Comparison of ENCODE assay signal across 19 cellular contexts in the genomic region with DNA sequence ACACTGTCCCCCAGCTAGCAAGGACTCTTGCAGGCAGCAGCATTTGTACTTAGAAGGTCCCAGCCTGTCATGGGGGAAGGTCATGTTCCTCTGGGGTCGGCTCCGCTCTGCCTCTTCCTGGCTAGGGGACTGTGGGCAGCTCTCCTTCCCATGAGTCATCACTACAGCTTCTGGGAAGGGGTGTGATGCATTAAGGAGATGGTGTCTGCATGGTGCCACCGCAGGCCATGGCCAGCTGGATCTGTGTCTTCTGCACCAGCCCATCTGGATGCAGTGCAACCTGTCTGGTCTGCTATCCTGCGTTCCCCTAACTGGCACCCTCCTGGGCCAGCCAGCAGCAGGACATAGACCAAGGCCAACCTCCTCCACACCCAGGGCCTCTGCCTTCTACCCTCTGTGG. TPM values are rescaled to one million over a fixed set of nuclear protein-coding genes. Genes with fewer than 3 reads are reported as not detected.
DNase-seq lines count a peak whose midpoint lies in the region; ATAC-seq, FAIRE-seq and TF ChIP-seq lines count a peak whose summit lies in the region.
"Had no signal": no experiment of that assay in that cellular context is flagged by ENCODE, and none has a peak within 500 bp of the region (broad histone marks: within the 10 kb centered on the region; RNA-seq: fewer than 3 reads in every experiment).

No MANE protein-coding gene starts in this region.

- CTCF ChIA-PET in activated CD4-positive, alpha-beta memory T cell treated with anti-CD3 and anti-CD28 coated beads for 36 hours (lab: Charles Lee) = interaction anchor here (1.0 to 3.1 kb wide), 4 partner anchors 9 to 96 kb away, joined by 4 to 15 read pairs (median 6); no protein-coding TSS in a partner anchor
- CTCF ChIA-PET in activated CD4-positive, alpha-beta memory T cell treated with anti-CD3 and anti-CD28 coated beads, Interleukin-2, amount 10 ng/mL, durations not matched to agents 7 days and 5 days (lab: Charles Lee) = interaction anchor here (1.5 to 2.9 kb wide), 2 partner anchors 9 to 11 kb away, joined by 5 to 18 read pairs; no protein-coding TSS in a partner anchor
- CTCF ChIA-PET in K562 (lab: Yijun Ruan, JAX; ENCODE audit: low intra/inter-chr PET ratio) = no interaction called here

- no peaks in the 10 kb centered on the region for H3K9me3 Mint-ChIP-seq in activated CD4-positive, alpha-beta memory T cell treated with anti-CD3 and anti-CD28 coated beads for 36 hours
- no peaks in the 10 kb centered on the region for H3K9me3 Mint-ChIP-seq in activated CD4-positive, alpha-beta memory T cell treated with anti-CD3 and anti-CD28 coated beads, Interleukin-2, amount 10 ng/mL, durations not matched to agents 7 days and 5 days
- H3K9me3 Mint-ChIP-seq in natural killer cell = no peaks in the 10 kb centered on the region
- H3K9me3 Mint-ChIP-seq: neural crest cell had no signal

- no peak for TF ChIP-seq EP300 in K562 (IDR thresholded peaks at IDR 0.05; ENCODE audit: low read length)

- H3K4me3 ChIP-seq in K562 = no peak overlapping the region
- H3K4me3 ChIP-seq: body of pancreas, thoracic aorta had no signal

- no peaks in the 10 kb centered on the region for H3K9me1 ChIP-seq in K562 (ENCODE audit: control insufficient read depth, insufficient read depth, low read length)

- ATAC-seq in K562 (no peak), natural killer cell (no peak)
- ATAC-seq: body of pancreas, left colon had no signal

- no peak for FAIRE-seq in K562 (lab: Jason Lieb, UNC)

- no peak for TF ChIP-seq RAD21 in K562 (CRISPR knock-in tag; conservative IDR thresholded peaks at IDR 0.05 in 1 of 2, IDR thresholded peaks at IDR 0.05 in 1 of 2)

- peaks cover 57% of the 10 kb centered on the region for H3K4me1 Mint-ChIP-seq in activated CD4-positive, alpha-beta memory T cell treated with anti-CD3 and anti-CD28 coated beads for 36 hours (ENCODE audit: low read depth)
- peaks cover 46% of the 10 kb centered on the region for H3K4me1 Mint-ChIP-seq in activated CD4-positive, alpha-beta memory T cell treated with anti-CD3 and anti-CD28 coated beads, Interleukin-2, amount 10 ng/mL, durations not matched to agents 7 days and 5 days
- peaks cover 74 to 75% of the 10 kb centered on the region in 2 donors for H3K4me1 Mint-ChIP-seq in natural killer cell

- peaks cover 83% of the 10 kb centered on the region for H3K79me2 ChIP-seq in K562 (ENCODE audit: control insufficient read depth, insufficient read depth, low read length)

- no peak for TF ChIP-seq POLR2A in K562 (conservative IDR thresholded peaks at IDR 0.05)

- H4K20me1 ChIP-seq in K562 (replicated peaks; ENCODE audit: control insufficient read depth, insufficient read depth, low read length) = peaks cover 29% of the 10 kb centered on the region

- no peak for TF ChIP-seq CTCF in K562 (IDR thresholded peaks at IDR 0.05 in 2 of 3, conservative IDR thresholded peaks at IDR 0.05 in 1 of 3; ENCODE audit: insufficient read depth in 2 of 3, low read depth in 1 of 3, low read length in 3 of 3)
- TF ChIP-seq CTCF in natural killer cell (IDR thresholded peaks at IDR 0.05) = no peak

- no peak overlapping the region for H3K4me2 ChIP-seq in K562 (ENCODE audit: insufficient read depth, low read length)
- H3K4me2 ChIP-seq: KMS-11 had no signal

- intact Hi-C loops in activated CD4-positive, alpha-beta memory T cell treated with anti-CD3 and anti-CD28 coated beads for 36 hours (cut with micrococcal nuclease) = no loop called here
- intact Hi-C loops in K562 (cut with micrococcal nuclease) = no loop called here
- intact Hi-C loops in natural killer cell (cut with micrococcal nuclease) = no loop called here

- POLR2A ChIA-PET in activated CD4-positive, alpha-beta memory T cell treated with anti-CD3 and anti-CD28 coated beads for 36 hours (lab: Charles Lee) = no interaction called here
- POLR2A ChIA-PET in activated CD4-positive, alpha-beta memory T cell treated with anti-CD3 and anti-CD28 coated beads, Interleukin-2, amount 10 ng/mL, durations not matched to agents 7 days and 5 days (lab: Charles Lee) = no interaction called here
- POLR2A ChIA-PET in K562 (lab: Yijun Ruan, JAX) = interaction anchor here (0.6 kb wide), 1 partner anchor 19 kb away, joined by 4 read pairs; no protein-coding TSS in a partner anchor

- no peaks in the 10 kb centered on the region for H3K36me3 Mint-ChIP-seq in activated CD4-positive, alpha-beta memory T cell treated with anti-CD3 and anti-CD28 coated beads for 36 hours
- no peaks in the 10 kb centered on the region for H3K36me3 Mint-ChIP-seq in activated CD4-positive, alpha-beta memory T cell treated with anti-CD3 and anti-CD28 coated beads, Interleukin-2, amount 10 ng/mL, durations not matched to agents 7 days and 5 days (ENCODE audit: low read depth)
- H3K36me3 Mint-ChIP-seq in natural killer cell = no peaks in the 10 kb centered on the region

- WGBS in K562 (ENCODE audit: insufficient coverage, low coverage, missing lambda C conversion rate) = 63% methylated on average over 3 of the region's 4 CpGs

- BruUV-seq in K562 (replicated peaks; lab: Mats Ljungman, UMichigan) = no TSS peak

- DNase-seq in activated CD4-positive, alpha-beta memory T cell treated with anti-CD3 and anti-CD28 coated beads for 36 hours = no peak
- no peak for DNase-seq in activated CD4-positive, alpha-beta memory T cell treated with anti-CD3 and anti-CD28 coated beads, Interleukin-2, amount 10 ng/mL, durations not matched to agents 7 days and 5 days
- DNase-seq in LHCN-M2 (ENCODE audit: low read depth) (peak; percentile 69), K562 (ENCODE audit: extremely low read depth in 1 of 4, low spot score in 3 of 4) (no peak), natural killer cell (no peak), NCI-H69 (lab: John Stamatoyannopoulos, UW) (no peak), globus pallidus (ENCODE audit: low spot score) (no peak), NCI-H82 (lab: John Stamatoyannopoulos, UW) (no peak)
- DNase-seq: 8988T, activated T-cell treated with anti-CD3 and anti-CD28 coated beads for 4 hours, body of pancreas, left colon, NCI-H187, NCI-H774 had no signal

- peak overlapping the region in 1 of 2 experiments; percentile 3; a peak in 1 of 4 replicates for H3K9ac ChIP-seq in K562 (ENCODE audit: insufficient read depth in 1 of 2, low read depth in 2 of 2, low read length in 2 of 2)
- H3K9ac ChIP-seq: KMS-11 had no signal

- no peaks in the 10 kb centered on the region for H3K27me3 Mint-ChIP-seq in activated CD4-positive, alpha-beta memory T cell treated with anti-CD3 and anti-CD28 coated beads for 36 hours
- no peaks in the 10 kb centered on the region for H3K27me3 Mint-ChIP-seq in activated CD4-positive, alpha-beta memory T cell treated with anti-CD3 and anti-CD28 coated beads, Interleukin-2, amount 10 ng/mL, durations not matched to agents 7 days and 5 days
- no peaks in the 10 kb centered on the region for H3K27me3 Mint-ChIP-seq in natural killer cell (ENCODE audit: low read depth in 2 of 2)

- in situ Hi-C loops in K562 (cut with MboI) = no loop called here

- H3K27ac Mint-ChIP-seq in activated CD4-positive, alpha-beta memory T cell treated with anti-CD3 and anti-CD28 coated beads for 36 hours = peak overlapping the region; percentile 68
- H3K27ac Mint-ChIP-seq in activated CD4-positive, alpha-beta memory T cell treated with anti-CD3 and anti-CD28 coated beads, Interleukin-2, amount 10 ng/mL, durations not matched to agents 7 days and 5 days = no peak overlapping the region
- H3K27ac Mint-ChIP-seq in natural killer cell = peak overlapping the region; percentile 5 to 54

- H2AFZ ChIP-seq in K562 (ENCODE audit: low read depth, low read length) = no peak overlapping the region

- peaks cover 11% of the 10 kb centered on the region; the same call in 2 of the 3 replicates for H3K36me3 ChIP-seq in K562 (ENCODE audit: control insufficient read depth, insufficient read depth, low read length)
- H3K36me3 ChIP-seq: thoracic aorta had no signal

- H3K4me1 ChIP-seq in K562 (replicated peaks in 1 of 2; ENCODE audit: control insufficient read depth in 2 of 2, insufficient read depth in 2 of 2, low read length in 2 of 2) = peaks cover 61 to 67% of the 10 kb centered on the region in 2 experiments

- H3K9me3 ChIP-seq in K562 (replicated peaks; ENCODE audit: control insufficient read depth, insufficient read depth, low read depth, low read length) = no peaks in the 10 kb centered on the region
- H3K9me3 ChIP-seq: body of pancreas, thoracic aorta had no signal

- no peaks in the 10 kb centered on the region for H3K27me3 ChIP-seq in K562 (ENCODE audit: control insufficient read depth in 2 of 2, insufficient read depth in 2 of 2, low read length in 2 of 2)
- H3K27me3 ChIP-seq: body of pancreas had no signal

- no peak overlapping the region for H3K27ac ChIP-seq in K562 (ENCODE audit: extremely low read depth, low read depth, low read length)
- H3K27ac ChIP-seq: body of pancreas, KMS-11, thoracic aorta had no signal

- no peak overlapping the region for H3K4me3 Mint-ChIP-seq in activated CD4-positive, alpha-beta memory T cell treated with anti-CD3 and anti-CD28 coated beads for 36 hours
- no peak overlapping the region for H3K4me3 Mint-ChIP-seq in activated CD4-positive, alpha-beta memory T cell treated with anti-CD3 and anti-CD28 coated beads, Interleukin-2, amount 10 ng/mL, durations not matched to agents 7 days and 5 days
- H3K4me3 Mint-ChIP-seq in natural killer cell = no peak overlapping the region
- H3K4me3 Mint-ChIP-seq: neural crest cell had no signal

RNA-seq across cellular contexts. Expression of a gene that starts 6.3 kb away (rescaled TPM):
- total RNA-seq in activated CD4-positive, alpha-beta memory T cell treated with anti-CD3 and anti-CD28 coated beads for 36 hours = 10 to 100 TPM; 53.6 to 60.3 TPM
- total RNA-seq in activated CD4-positive, alpha-beta memory T cell treated with anti-CD3 and anti-CD28 coated beads, Interleukin-2, amount 10 ng/mL, durations not matched to agents 7 days and 5 days = 10 to 100 TPM; 72.0 to 73.7 TPM
- total RNA-seq in LHCN-M2 (2014; rRNA removed) (36.4 and 46.0 TPM in 2 replicates), K562 (2014; rRNA removed) (41.1 and 46.0 TPM in 2 replicates), K562 (2014; rRNA removed; fragmentation: Illumina TruSeq; extraction: Trizol) (18.6 and 22.0 TPM in 2 replicates), K562 (2015; rRNA removed; fragmentation: Illumina TruSeq; extraction: Trizol) (31.6 and 32.1 TPM in 2 replicates), K562 (2021) (60.2 and 69.3 TPM in 2 replicates), natural killer cell (100 to 1,000 TPM in 2 of 3 donors, 10 to 100 TPM in 1; 97.1 to 115 (median 105) TPM)
- polyA plus RNA-seq in LHCN-M2 (2012) = 39.9 TPM
- 89.9 and 212 TPM in 2 replicates for total RNA-seq in K562 (2011; cell fraction: chromatin; rRNA removed; ENCODE audit: low replicate concordance)
- total RNA-seq in K562 (2011; cell fraction: nucleolus; rRNA removed) = 162 and 190 TPM in 2 replicates
- total RNA-seq in K562 (2011; cell fraction: nucleoplasm; rRNA removed) = 132 TPM in 2 replicates
- polyA plus RNA-seq in K562 (2011; rRNA removed) (64.4 and 64.9 TPM in 2 replicates), K562 (2014; fragmentation: Illumina TruSeq; extraction: Trizol) (51.1 and 62.4 TPM in 2 replicates), K562 (2014; fragmentation: Nextera tagmentation; extraction: Ambion mirVana) (1 to 10 TPM in 1 of 2 experiments, under 1 TPM in 1; 0.63 to 1.9 TPM), K562 (2014; rRNA removed) (79.9 and 87.0 TPM in 2 replicates)
- polyA plus RNA-seq in K562 (2011; cell fraction: cytosol; rRNA removed) = 45.8 and 114 TPM in 2 replicates
- 254 and 418 TPM in 2 replicates for polyA plus RNA-seq in K562 (2011; cell fraction: nucleus; rRNA removed)
- polyA plus RNA-seq in K562 (2012) = 58.5 and 83.7 TPM in 2 replicates
- polyA minus RNA-seq in K562 (2011; rRNA and poly(A)+ RNA removed) = 27.4 and 54.1 TPM in 2 replicates
- 25.1 and 39.6 TPM in 2 replicates for polyA minus RNA-seq in K562 (2011; cell fraction: cytosol; rRNA and poly(A)+ RNA removed)
- polyA minus RNA-seq in K562 (2011; cell fraction: nucleus; rRNA and poly(A)+ RNA removed) = 62.2 and 85.6 TPM in 2 replicates

RNA-seq across cellular contexts. Expression of a gene that starts 16.5 kb away (rescaled TPM):
- not detected for total RNA-seq in activated CD4-positive, alpha-beta memory T cell treated with anti-CD3 and anti-CD28 coated beads for 36 hours
- not detected for total RNA-seq in activated CD4-positive, alpha-beta memory T cell treated with anti-CD3 and anti-CD28 coated beads, Interleukin-2, amount 10 ng/mL, durations not matched to agents 7 days and 5 days
- total RNA-seq in LHCN-M2 (2014; rRNA removed) (not detected in 2 replicates), K562 (2014; rRNA removed) (not detected in 2 replicates), K562 (2014; rRNA removed; fragmentation: Illumina TruSeq; extraction: Trizol) (0.07 TPM in 1 of 2 replicates, not detected in the other), K562 (2015; rRNA removed; fragmentation: Illumina TruSeq; extraction: Trizol) (not detected in 2 replicates), K562 (2021) (0.18 TPM in 1 of 2 replicates, not detected in the other), natural killer cell (not detected)
- not detected for polyA plus RNA-seq in LHCN-M2 (2012)
- total RNA-seq in K562 (2011; cell fraction: chromatin; rRNA removed; ENCODE audit: low replicate concordance) = not detected in 2 replicates
- total RNA-seq in K562 (2011; cell fraction: nucleolus; rRNA removed) = not detected in 2 replicates
- total RNA-seq in K562 (2011; cell fraction: nucleoplasm; rRNA removed) = not detected in 2 replicates
- polyA plus RNA-seq in K562 (2011; rRNA removed) (0.10 TPM in 1 of 2 replicates, not detected in the other), K562 (2014; fragmentation: Illumina TruSeq; extraction: Trizol) (0.10 TPM in 1 of 2 replicates, not detected in the other), K562 (2014; fragmentation: Nextera tagmentation; extraction: Ambion mirVana) (under 1 TPM in 1 of 2 experiments, not detected in 1; 0.07 TPM), K562 (2014; rRNA removed) (not detected in 2 replicates)
- 0.15 TPM in 1 of 2 replicates, not detected in the other for polyA plus RNA-seq in K562 (2011; cell fraction: cytosol; rRNA removed)
- polyA plus RNA-seq in K562 (2011; cell fraction: nucleus; rRNA removed) = 0.07 TPM in 1 of 2 replicates, not detected in the other
- polyA plus RNA-seq in K562 (2012) = 0.06 and 0.14 TPM in 2 replicates
- not detected in 2 replicates for polyA minus RNA-seq in K562 (2011; rRNA and poly(A)+ RNA removed)
- polyA minus RNA-seq in K562 (2011; cell fraction: cytosol; rRNA and poly(A)+ RNA removed) = not detected in 2 replicates
- polyA minus RNA-seq in K562 (2011; cell fraction: nucleus; rRNA and poly(A)+ RNA removed) = not detected in 2 replicates
- total RNA-seq: glomerular endothelial cell, neural crest cell had no signal

RNA-seq across cellular contexts. Expression of a gene that starts 21.9 kb away (rescaled TPM):
- under 1 TPM; 0.80 to 0.90 TPM for total RNA-seq in activated CD4-positive, alpha-beta memory T cell treated with anti-CD3 and anti-CD28 coated beads for 36 hours
- total RNA-seq in activated CD4-positive, alpha-beta memory T cell treated with anti-CD3 and anti-CD28 coated beads, Interleukin-2, amount 10 ng/mL, durations not matched to agents 7 days and 5 days = 1 to 10 TPM; 1.3 to 1.5 TPM
- total RNA-seq in LHCN-M2 (2014; rRNA removed) (0.40 TPM in 1 of 2 replicates, not detected in the other), K562 (2014; rRNA removed) (0.82 and 1.2 TPM in 2 replicates), K562 (2014; rRNA removed; fragmentation: Illumina TruSeq; extraction: Trizol) (0.29 and 0.33 TPM in 2 replicates), K562 (2015; rRNA removed; fragmentation: Illumina TruSeq; extraction: Trizol) (0.98 and 1.4 TPM in 2 replicates), K562 (2021) (1.1 and 1.4 TPM in 2 replicates), natural killer cell (1 to 10 TPM; 1.3 to 3.8 (median 2.4) TPM)
- 0.29 TPM for polyA plus RNA-seq in LHCN-M2 (2012)
- total RNA-seq in K562 (2011; cell fraction: chromatin; rRNA removed; ENCODE audit: low replicate concordance) = 3.6 and 11.8 TPM in 2 replicates
- total RNA-seq in K562 (2011; cell fraction: nucleolus; rRNA removed) = 6.8 and 7.2 TPM in 2 replicates
- total RNA-seq in K562 (2011; cell fraction: nucleoplasm; rRNA removed) = 5.1 and 6.0 TPM in 2 replicates
- polyA plus RNA-seq in K562 (2011; rRNA removed) (0.58 and 0.67 TPM in 2 replicates), K562 (2014; fragmentation: Illumina TruSeq; extraction: Trizol) (0.65 and 0.73 TPM in 2 replicates), K562 (2014; fragmentation: Nextera tagmentation; extraction: Ambion mirVana) (not detected), K562 (2014; rRNA removed) (0.86 and 1.4 TPM in 2 replicates)
- polyA plus RNA-seq in K562 (2011; cell fraction: cytosol; rRNA removed) = 0.34 and 0.92 TPM in 2 replicates
- polyA plus RNA-seq in K562 (2011; cell fraction: nucleus; rRNA removed) = 3.7 and 7.7 TPM in 2 replicates
- polyA plus RNA-seq in K562 (2012) = 1.4 and 3.2 TPM in 2 replicates
- 0.33 and 0.53 TPM in 2 replicates for polyA minus RNA-seq in K562 (2011; rRNA and poly(A)+ RNA removed)
- polyA minus RNA-seq in K562 (2011; cell fraction: cytosol; rRNA and poly(A)+ RNA removed) = not detected in 2 replicates
- polyA minus RNA-seq in K562 (2011; cell fraction: nucleus; rRNA and poly(A)+ RNA removed) = 1.6 and 2.2 TPM in 2 replicates

RNA-seq across cellular contexts. Expression of a gene that starts 25.0 kb away (rescaled TPM):
- total RNA-seq in activated CD4-positive, alpha-beta memory T cell treated with anti-CD3 and anti-CD28 coated beads for 36 hours = not detected
- total RNA-seq in activated CD4-positive, alpha-beta memory T cell treated with anti-CD3 and anti-CD28 coated beads, Interleukin-2, amount 10 ng/mL, durations not matched to agents 7 days and 5 days = not detected
- total RNA-seq in LHCN-M2 (2014; rRNA removed) (0.17 TPM in 1 of 2 replicates, not detected in the other), K562 (2014; rRNA removed) (15.8 and 18.1 TPM in 2 replicates), K562 (2014; rRNA removed; fragmentation: Illumina TruSeq; extraction: Trizol) (2.0 and 3.0 TPM in 2 replicates), K562 (2015; rRNA removed; fragmentation: Illumina TruSeq; extraction: Trizol) (9.0 and 9.6 TPM in 2 replicates), K562 (2021) (17.2 and 17.4 TPM in 2 replicates), natural killer cell (1 to 10 TPM; 1.2 to 2.5 (median 2.2) TPM)
- 0.26 TPM for polyA plus RNA-seq in LHCN-M2 (2012)
- 0.81 and 8.9 TPM in 2 replicates for total RNA-seq in K562 (2011; cell fraction: chromatin; rRNA removed; ENCODE audit: low replicate concordance)
- 7.3 and 7.9 TPM in 2 replicates for total RNA-seq in K562 (2011; cell fraction: nucleolus; rRNA removed)
- total RNA-seq in K562 (2011; cell fraction: nucleoplasm; rRNA removed) = 6.0 and 8.4 TPM in 2 replicates
- polyA plus RNA-seq in K562 (2011; rRNA removed) (3.3 and 5.8 TPM in 2 replicates), K562 (2014; fragmentation: Illumina TruSeq; extraction: Trizol) (3.1 and 9.3 TPM in 2 replicates), K562 (2014; fragmentation: Nextera tagmentation; extraction: Ambion mirVana) (1 to 10 TPM in 1 of 2 experiments, under 1 TPM in 1; 0.55 to 1.5 TPM), K562 (2014; rRNA removed) (17.8 and 20.0 TPM in 2 replicates)
- polyA plus RNA-seq in K562 (2011; cell fraction: cytosol; rRNA removed) = 3.3 and 24.0 TPM in 2 replicates
- polyA plus RNA-seq in K562 (2011; cell fraction: nucleus; rRNA removed) = 8.7 and 33.8 TPM in 2 replicates
- polyA plus RNA-seq in K562 (2012) = 23.3 and 34.1 TPM in 2 replicates
- 0.21 and 1.8 TPM in 2 replicates for polyA minus RNA-seq in K562 (2011; rRNA and poly(A)+ RNA removed)
- 1.5 and 6.7 TPM in 2 replicates for polyA minus RNA-seq in K562 (2011; cell fraction: cytosol; rRNA and poly(A)+ RNA removed)
- polyA minus RNA-seq in K562 (2011; cell fraction: nucleus; rRNA and poly(A)+ RNA removed) = 1.00 and 1.8 TPM in 2 replicates
- total RNA-seq: glomerular endothelial cell had no signal

RNA-seq across cellular contexts. Expression of a gene that starts 35.6 kb away (rescaled TPM):
- not detected for total RNA-seq in activated CD4-positive, alpha-beta memory T cell treated with anti-CD3 and anti-CD28 coated beads for 36 hours
- not detected for total RNA-seq in activated CD4-positive, alpha-beta memory T cell treated with anti-CD3 and anti-CD28 coated beads, Interleukin-2, amount 10 ng/mL, durations not matched to agents 7 days and 5 days
- not detected in 2 replicates for total RNA-seq in LHCN-M2 (2014; rRNA removed)
- not detected for polyA plus RNA-seq in LHCN-M2 (2012)
- not detected in 2 replicates for total RNA-seq in K562 (2011; cell fraction: chromatin; rRNA removed; ENCODE audit: low replicate concordance)
- total RNA-seq in K562 (2011; cell fraction: nucleolus; rRNA removed) = not detected in 2 replicates
- total RNA-seq in K562 (2011; cell fraction: nucleoplasm; rRNA removed) = not detected in 2 replicates
- not detected in 2 replicates for total RNA-seq in K562 (2014; rRNA removed)
- not detected in 2 replicates for total RNA-seq in K562 (2014; rRNA removed; fragmentation: Illumina TruSeq; extraction: Trizol)
- not detected in 2 replicates for total RNA-seq in K562 (2015; rRNA removed; fragmentation: Illumina TruSeq; extraction: Trizol)
- total RNA-seq in K562 (2021) = not detected in 2 replicates
- polyA plus RNA-seq in K562 (2011; rRNA removed) = not detected in 2 replicates
- polyA plus RNA-seq in K562 (2011; cell fraction: cytosol; rRNA removed) = not detected in 2 replicates
- not detected in 2 replicates for polyA plus RNA-seq in K562 (2011; cell fraction: nucleus; rRNA removed)
- 0.01 TPM in 1 of 2 replicates, not detected in the other for polyA plus RNA-seq in K562 (2012)
- polyA plus RNA-seq in K562 (2014; fragmentation: Illumina TruSeq; extraction: Trizol) = not detected in 2 replicates
- polyA plus RNA-seq in K562 (2014; fragmentation: Nextera tagmentation; extraction: Ambion mirVana) = not detected
- polyA plus RNA-seq in K562 (2014; rRNA removed) = not detected in 2 replicates
- polyA minus RNA-seq in K562 (2011; rRNA and poly(A)+ RNA removed) = not detected in 2 replicates
- not detected in 2 replicates for polyA minus RNA-seq in K562 (2011; cell fraction: cytosol; rRNA and poly(A)+ RNA removed)
- polyA minus RNA-seq in K562 (2011; cell fraction: nucleus; rRNA and poly(A)+ RNA removed) = not detected in 2 replicates
- total RNA-seq in natural killer cell = not detected
- total RNA-seq: body of pancreas, glomerular endothelial cell, neural crest cell, skeletal muscle tissue, thoracic aorta had no signal
